Comparison of ENCODE assay signal across 32 cellular contexts in the genomic region with DNA sequence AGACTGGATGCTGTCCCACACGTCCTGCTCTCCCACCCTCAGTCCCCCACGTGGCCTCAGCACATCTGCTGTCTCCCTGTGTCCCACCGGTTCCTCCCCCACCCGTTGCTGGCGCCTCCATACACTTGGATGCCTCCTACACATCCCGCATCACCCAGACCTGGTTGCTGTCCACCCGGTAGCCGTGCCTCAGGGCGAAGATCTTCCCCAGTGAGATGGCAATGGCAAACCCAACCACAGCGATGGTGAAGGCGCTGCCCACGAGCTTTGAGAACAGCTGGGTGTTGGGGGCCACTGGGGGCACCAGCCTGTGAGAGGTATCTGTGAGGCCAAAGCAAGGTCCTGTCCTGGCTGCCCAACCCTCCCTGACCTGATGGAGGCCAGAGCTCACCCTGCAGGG. TPM values are rescaled to one million over a fixed set of nuclear protein-coding genes. Genes with fewer than 3 reads are reported as not detected.
"Had no signal": no experiment of that assay in that cellular context is flagged by ENCODE, and none has a peak within 500 bp of the region (broad histone marks: within the 10 kb centered on the region; RNA-seq: fewer than 3 reads in every experiment).

No MANE protein-coding gene starts in this region.

- H3K4me3 ChIP-seq: gastrocnemius medialis, lower lobe of right lung, mucosa of descending colon, prostate gland, right atrium auricular region, smooth muscle cell, suprapubic skin, transverse colon, vagina had no signal

- H3K4me3 Mint-ChIP-seq: endodermal cell; mesothelial cell of epicardium; stimulated activated naive CD8-positive, alpha-beta T cell treated with anti-CD3 and anti-CD28 coated beads, Interleukin-15, amount 100 ng/mL, for 72 hours had no signal

- ATAC-seq: esophagus mucosa; gastrocnemius medialis; left ventricle myocardium superior; lower lobe of right lung; mucosa of descending colon; naive thymus-derived CD8-positive, alpha-beta T cell; sciatic nerve; stimulated activated naive CD8-positive, alpha-beta T cell treated with anti-CD3 and anti-CD28 coated beads, Interleukin-15, amount 100 ng/mL, for 72 hours had no signal

- H3K9me3 Mint-ChIP-seq: endodermal cell; mesothelial cell of epicardium; naive thymus-derived CD8-positive, alpha-beta T cell; neural crest cell; stimulated activated naive CD8-positive, alpha-beta T cell treated with anti-CD3 and anti-CD28 coated beads, Interleukin-15, amount 100 ng/mL, for 72 hours had no signal

- H3K27ac Mint-ChIP-seq: mesothelial cell of epicardium had no signal

- H3K27ac ChIP-seq: epithelial cell of prostate, gastrocnemius medialis, lower lobe of right lung, prostate gland, right atrium auricular region, suprapubic skin, transverse colon, vagina had no signal

- H3K4me2 ChIP-seq: smooth muscle cell had no signal

- H3K9me3 ChIP-seq: gastrocnemius medialis, lower lobe of right lung, mucosa of descending colon, prostate gland, right atrium auricular region, suprapubic skin, transverse colon, vagina had no signal

- DNase-seq: effector CD8-positive, alpha-beta T cell; endodermal cell; foreskin fibroblast; gastrocnemius medialis; head of caudate nucleus; left ventricle myocardium superior; lower lobe of right lung; mesenchymal stem cell; mucosa of descending colon; naive thymus-derived CD8-positive, alpha-beta T cell; stimulated activated CD4-positive, alpha-beta T cell treated with anti-CD3 and anti-CD28 coated beads, Interleukin-12 subunit alpha, Interleukin-12 subunit beta, amount 100 ng/mL, for 4 hours; stimulated activated CD4-positive, alpha-beta T cell treated with anti-CD3 and anti-CD28 coated beads, Interleukin-1b, Interleukin-23, amount 100 ng/mL, for 48 hours; stimulated activated CD4-positive, alpha-beta T cell treated with anti-CD3 and anti-CD28 coated beads, Interleukin-4, amount 100 ng/mL, for 1 hour; stimulated activated CD8-positive, alpha-beta memory T cell treated with anti-CD3 and anti-CD28 coated beads, Interleukin-4, amount 100 ng/mL, for 48 hours; stimulated activated naive CD4-positive, alpha-beta T cell; stimulated activated naive CD8-positive, alpha-beta T cell treated with anti-CD3 and anti-CD28 coated beads, Interleukin-15, amount 100 ng/mL, for 72 hours; transverse colon had no signal

- H3K27me3 ChIP-seq: gastrocnemius medialis, right atrium auricular region, suprapubic skin, transverse colon, vagina had no signal

- FAIRE-seq: colon, keratinocyte had no signal

- H3K27me3 Mint-ChIP-seq: naive thymus-derived CD8-positive, alpha-beta T cell; stimulated activated naive CD8-positive, alpha-beta T cell treated with anti-CD3 and anti-CD28 coated beads, Interleukin-15, amount 100 ng/mL, for 72 hours had no signal

RNA-seq across cellular contexts. Expression of a gene that starts 9.3 kb away (rescaled TPM):
- total RNA-seq: esophagus mucosa; gastrocnemius medialis; glomerular endothelial cell; left ventricle myocardium superior; lower lobe of right lung; mesothelial cell of epicardium; naive thymus-derived CD8-positive, alpha-beta T cell; osteocyte; right atrium auricular region; sciatic nerve; smooth muscle cell; suprapubic skin; ureter; vagina had no signal
- polyA plus RNA-seq: keratinocyte; naive thymus-derived CD8-positive, alpha-beta T cell had no signal
